Comparison of ENCODE assay signal across 8 cellular contexts in the genomic region with DNA sequence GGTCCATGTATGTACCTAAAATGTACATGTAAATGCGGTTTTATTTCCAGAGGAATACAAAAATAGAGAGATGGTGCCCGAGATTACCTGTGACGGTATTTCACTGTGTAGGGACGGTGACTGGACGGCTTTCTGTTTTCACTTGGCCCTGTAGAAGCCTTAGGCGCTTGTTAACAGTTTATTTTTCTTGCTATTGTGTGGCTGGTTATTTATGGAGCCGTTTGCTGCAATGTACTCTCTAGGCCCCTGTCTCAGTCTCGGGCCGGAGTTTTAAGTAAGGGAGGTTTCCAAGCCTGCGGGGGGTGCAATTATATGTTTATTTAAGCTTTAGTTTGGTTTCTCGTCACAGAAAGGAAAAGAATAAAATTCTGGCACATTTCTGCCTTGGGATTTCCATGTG.
A peak's percentile ranks its signal among the peaks of the same experiment; 100 is the strongest.
DNase-seq lines count a peak whose midpoint lies in the region; ATAC-seq and TF ChIP-seq lines count a peak whose summit lies in the region.

No MANE protein-coding gene starts in this region.

- H3K4me1 Mint-ChIP-seq in stimulated activated naive CD8-positive, alpha-beta T cell treated with anti-CD3 and anti-CD28 coated beads, Interleukin-15, Interleukin-2, amounts not matched to agents 100 ng/mL and 50 ng/mL, for 24 hours (ENCODE audit: low read depth) = peaks cover 37% of the 10 kb centered on the region

- H3K79me2 ChIP-seq in DOHH2 (ENCODE audit: control insufficient read depth, low read length) = peaks cover 58% of the 10 kb centered on the region

- DNase-seq in adipocyte (ENCODE audit: low read depth) (peak; percentile 54), middle frontal gyrus (ENCODE audit: extremely low spot score, low spot score) (no peak), GDM1 (lab: John Stamatoyannopoulos, UW) (no peak)

- peaks cover 5% of the 10 kb centered on the region for H3F3A ChIP-seq in DOHH2 (ENCODE audit: control insufficient read depth, insufficient read depth)

- H4K20me1 ChIP-seq in DOHH2 (ENCODE audit: control insufficient read depth, insufficient read depth, low read depth, low read length) = no peaks in the 10 kb centered on the region

- no peaks in the 10 kb centered on the region for H3K27me3 Mint-ChIP-seq in stimulated activated naive CD8-positive, alpha-beta T cell treated with anti-CD3 and anti-CD28 coated beads, Interleukin-15, Interleukin-2, amounts not matched to agents 100 ng/mL and 50 ng/mL, for 24 hours

- H3K27ac ChIP-seq in DOHH2 (ENCODE audit: low read depth, low read length) = peak overlapping the region; percentile 90
- H3K27ac ChIP-seq in iPS-20b (ENCODE audit: low read length) = no peak overlapping the region

- peaks cover 35% of the 10 kb centered on the region for H3K4me1 ChIP-seq in DOHH2 (ENCODE audit: control insufficient read depth, low read length)
- peaks cover 17% of the 10 kb centered on the region for H3K4me1 ChIP-seq in adipocyte (ENCODE audit: control insufficient read depth, insufficient read depth, low read length)
- peaks cover 4% of the 10 kb centered on the region; the same call in 1 of the 2 replicates for H3K4me1 ChIP-seq in iPS-20b (ENCODE audit: insufficient read depth, low read length)

- H3K9me3 ChIP-seq in DOHH2 (ENCODE audit: control insufficient read depth, insufficient read depth, low read length) = no peaks in the 10 kb centered on the region
- H3K9me3 ChIP-seq in adipocyte (ENCODE audit: control insufficient read depth, low read length) = no peaks in the 10 kb centered on the region
- no peaks in the 10 kb centered on the region for H3K9me3 ChIP-seq in iPS-20b (ENCODE audit: insufficient read depth, low read depth, low read length)

- peak overlapping the region; percentile 98 for H3K4me3 ChIP-seq in DOHH2 (ENCODE audit: low read length)
- peak overlapping the region; percentile 98 for H3K4me3 ChIP-seq in adipocyte (ENCODE audit: low read length)
- peak overlapping the region; percentile 96 for H3K4me3 ChIP-seq in iPS-20b (ENCODE audit: low read length)

- no peaks in the 10 kb centered on the region for H3K9me3 Mint-ChIP-seq in stimulated activated naive CD8-positive, alpha-beta T cell treated with anti-CD3 and anti-CD28 coated beads, Interleukin-15, Interleukin-2, amounts not matched to agents 100 ng/mL and 50 ng/mL, for 24 hours

- peaks cover 10% of the 10 kb centered on the region for H3K36me3 Mint-ChIP-seq in stimulated activated naive CD8-positive, alpha-beta T cell treated with anti-CD3 and anti-CD28 coated beads, Interleukin-15, Interleukin-2, amounts not matched to agents 100 ng/mL and 50 ng/mL, for 24 hours (ENCODE audit: low read depth)

- no peak for TF ChIP-seq CTCF in DOHH2 (IDR thresholded peaks at IDR 0.05; ENCODE audit: low read depth, low read length, poor library complexity, severe bottlenecking)

- H3K4me3 Mint-ChIP-seq in stimulated activated naive CD8-positive, alpha-beta T cell treated with anti-CD3 and anti-CD28 coated beads, Interleukin-15, Interleukin-2, amounts not matched to agents 100 ng/mL and 50 ng/mL, for 24 hours = peak overlapping the region; percentile 92

- H3K36me3 ChIP-seq in DOHH2 (ENCODE audit: control insufficient read depth, low read length) (peaks cover 36% of the 10 kb centered on the region), adipocyte (ENCODE audit: control insufficient read depth, insufficient read depth, low read length, severe bottlenecking) (peaks cover 14% of the 10 kb centered on the region), iPS-20b (ENCODE audit: insufficient read depth, low read depth, low read length) (no peaks in the 10 kb centered on the region)

- H3K4me2 ChIP-seq in DOHH2 (ENCODE audit: low read length) = peak overlapping the region; percentile 89

- ATAC-seq in GM19467 (IDR thresholded peaks at IDR 0.05; ENCODE audit: unreplicated experiment) = peak; percentile 2
- peak; percentile 14 for ATAC-seq in HG03520 (IDR thresholded peaks at IDR 0.05; ENCODE audit: unreplicated experiment)

- H3K9me2 ChIP-seq in DOHH2 (replicated peaks; ENCODE audit: control insufficient read depth, low read length) = no peaks in the 10 kb centered on the region

- H3K9ac ChIP-seq in adipocyte (ENCODE audit: low read length) = peak overlapping the region; percentile 87
- peak overlapping the region; percentile 87; the same call in 1 of the 2 replicates for H3K9ac ChIP-seq in iPS-20b (ENCODE audit: low read depth, low read length)

- no peaks in the 10 kb centered on the region for H3K27me3 ChIP-seq in DOHH2 (ENCODE audit: control insufficient read depth, low read length)
- H3K27me3 ChIP-seq in adipocyte (replicated peaks; ENCODE audit: control insufficient read depth, insufficient read depth, low read length) = no peaks in the 10 kb centered on the region
- H3K27me3 ChIP-seq in iPS-20b (ENCODE audit: insufficient read depth, low read length) = no peaks in the 10 kb centered on the region

- H3K27ac Mint-ChIP-seq in stimulated activated naive CD8-positive, alpha-beta T cell treated with anti-CD3 and anti-CD28 coated beads, Interleukin-15, Interleukin-2, amounts not matched to agents 100 ng/mL and 50 ng/mL, for 24 hours = peak overlapping the region; percentile 91
